ENCODE assay signal across 2 cellular contexts in genomic region chr17:75647061-75647460, GRCh38.
TF ChIP-seq lines count a peak whose summit lies in the region.

No MANE protein-coding gene starts in this region.

TF ChIP-seq in SK-N-SH, 30 proteins besides CTCF, POLR2A, EP300 and RAD21 (continued from another document):
- TF ChIP-seq REST (IDR thresholded peaks at IDR 0.05; ENCODE audit: low read depth, low read length), result no peak
- no peak for TF ChIP-seq TEAD4 (IDR thresholded peaks at IDR 0.05; ENCODE audit: borderline replicate concordance, insufficient read depth)
- no peak for TF ChIP-seq PBX3 (IDR thresholded peaks at IDR 0.05)
- no peak for TF ChIP-seq FOXM1 (IDR thresholded peaks at IDR 0.05; ENCODE audit: low read depth)
- no peak for TF ChIP-seq MAX (IDR thresholded peaks at IDR 0.05; ENCODE audit: low read depth)
- no peak for TF ChIP-seq USF2 (IDR thresholded peaks at IDR 0.05; ENCODE audit: borderline replicate concordance, low read depth, low read length)
- TF ChIP-seq RFX5 (IDR thresholded peaks at IDR 0.05; ENCODE audit: low read length), result no peak
- no peak for TF ChIP-seq POLR2AphosphoS5 (IDR thresholded peaks at IDR 0.05; ENCODE audit: low read depth, low read length)
- TF ChIP-seq JUND (IDR thresholded peaks at IDR 0.05), result no peak

TF ChIP-seq in SK-N-SH treated with all-trans-retinoic acid at 6 μM for 48 hours, 23 proteins besides CTCF, POLR2A, EP300 and RAD21 (continued from another document):
- no peak for TF ChIP-seq ESRRG (CRISPR knock-in tag; IDR thresholded peaks at IDR 0.05)
- no peak for TF ChIP-seq TOX (CRISPR knock-in tag; IDR thresholded peaks at IDR 0.05; ENCODE audit: borderline replicate concordance)
- TF ChIP-seq CSDC2 (CRISPR knock-in tag; IDR thresholded peaks at IDR 0.05), result no peak
- TF ChIP-seq ZC3H10 (CRISPR knock-in tag; IDR thresholded peaks at IDR 0.05), result no peak
- TF ChIP-seq ARNTL (CRISPR knock-in tag; IDR thresholded peaks at IDR 0.05; ENCODE audit: borderline replicate concordance, low read depth), result no peak
- TF ChIP-seq POU6F1 (CRISPR knock-in tag; IDR thresholded peaks at IDR 0.05; ENCODE audit: borderline replicate concordance, low read depth), result no peak
- no peak for TF ChIP-seq RARB (CRISPR knock-in tag; IDR thresholded peaks at IDR 0.05)
- no peak for TF ChIP-seq BACH2 (CRISPR knock-in tag; IDR thresholded peaks at IDR 0.05; ENCODE audit: borderline replicate concordance)
- TF ChIP-seq ISL1 (CRISPR knock-in tag; IDR thresholded peaks at IDR 0.05), result no peak
